24 cellular contexts compared by ENCODE assay signal in the genomic region with DNA sequence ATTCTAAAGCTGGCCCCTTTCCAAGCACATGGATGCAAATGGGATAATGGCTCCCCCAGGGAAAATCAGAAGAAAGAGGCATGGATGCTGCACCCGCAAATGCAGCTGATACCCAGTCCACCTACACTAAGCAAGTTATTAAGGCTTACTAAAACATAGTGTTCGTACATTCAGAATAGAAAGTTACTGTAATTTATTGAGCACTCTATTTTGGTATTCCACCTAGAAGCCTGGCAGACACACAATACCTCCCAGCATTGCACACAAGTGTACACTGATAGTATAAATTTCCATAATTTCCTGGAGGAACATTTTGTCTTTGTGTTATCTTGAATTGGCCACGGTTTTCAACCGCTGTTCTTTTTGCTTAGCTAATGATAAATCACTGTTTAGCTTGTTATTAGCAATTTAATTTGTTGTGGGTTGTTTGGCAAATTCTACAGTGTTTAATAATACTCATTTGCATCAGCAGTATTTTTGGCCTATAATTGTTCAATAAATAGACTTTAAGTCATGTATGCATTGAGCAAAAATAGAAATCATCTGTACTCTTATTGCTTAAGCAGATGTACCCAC.
"Had no signal": no experiment of that assay in that cellular context is flagged by ENCODE, and none has a peak within 500 bp of the region (broad histone marks: within the 10 kb centered on the region; RNA-seq: fewer than 3 reads in every experiment).

No MANE protein-coding gene starts in this region.

- H3K4me3 Mint-ChIP-seq: activated CD8-positive, alpha-beta T cell treated with anti-CD3 and anti-CD28 coated beads, Interleukin-2, amount 10 ng/mL, durations not matched to agents 7 days and 5 days; activated naive CD8-positive, alpha-beta T cell treated with anti-CD3 and anti-CD28 coated beads, Interleukin-2, amount 50 U/mL, for 24 hours; activated T-helper 1 cell treated with anti-CD3 and anti-CD28 coated beads, Interleukin-12 subunit alpha, Interleukin-12 subunit beta, Interleukin-2, Interleukin-4 antibody, amounts not matched to agents 30 ng/mL and 10 ng/mL and 1 ng/mL, durations not matched to agents 14 hours and 24 hours and 36 hours; endodermal cell; natural killer cell; stimulated activated naive B cell treated with anti-CD40 and anti-IgM and Interleukin-4, amounts not matched to agents 10 μg/mL and 1 μg/mL and 100 μg/mL, for 72 hours had no signal

- DNase-seq: activated CD4-positive, alpha-beta T cell treated with anti-CD3 and anti-CD28 coated beads for 1 hour; activated CD4-positive, alpha-beta T cell treated with anti-CD3 and anti-CD28 coated beads, Interleukin-2, amount 50 U/mL, for 1 hour; activated CD8-positive, alpha-beta T cell treated with anti-CD3 and anti-CD28 coated beads, Interleukin-2, amount 10 ng/mL, durations not matched to agents 7 days and 5 days; activated gamma-delta T cell; activated naive CD4-positive, alpha-beta T cell treated with anti-CD3 and anti-CD28 coated beads, Interleukin-2, amount 50 U/mL, for 16 hours; activated naive CD8-positive, alpha-beta T cell treated with anti-CD3 and anti-CD28 coated beads, Interleukin-2, amount 50 U/mL, for 24 hours; cortex of kidney; endodermal cell; esophagus squamous epithelium; gastrocnemius medialis; natural killer cell; pancreas; psoas muscle; small intestine; stimulated activated CD8-positive, alpha-beta memory T cell treated with anti-CD3 and anti-CD28 coated beads, Interleukin-4, amount 100 ng/mL, for 48 hours; stimulated activated naive B cell treated with anti-CD40 and anti-IgM and Interleukin-4, amounts not matched to agents 10 μg/mL and 1 μg/mL and 100 μg/mL, for 72 hours; T-helper 9 cell; thyroid gland; upper lobe of right lung had no signal

- H3K4me1 Mint-ChIP-seq: activated naive CD8-positive, alpha-beta T cell treated with anti-CD3 and anti-CD28 coated beads, Interleukin-2, amount 50 U/mL, for 24 hours; endodermal cell; natural killer cell had no signal

- ATAC-seq: activated CD8-positive, alpha-beta T cell treated with anti-CD3 and anti-CD28 coated beads, Interleukin-2, amount 10 ng/mL, durations not matched to agents 7 days and 5 days; activated naive CD8-positive, alpha-beta T cell treated with anti-CD3 and anti-CD28 coated beads, Interleukin-2, amount 50 U/mL, for 24 hours; gastrocnemius medialis; natural killer cell; pancreas; psoas muscle; sciatic nerve; stimulated activated naive B cell treated with anti-CD40 and anti-IgM and Interleukin-4, amounts not matched to agents 10 μg/mL and 1 μg/mL and 100 μg/mL, for 72 hours; upper lobe of right lung had no signal

- H3K36me3 ChIP-seq: esophagus squamous epithelium, gastrocnemius medialis, neutrophil, pancreas, thyroid gland, upper lobe of right lung had no signal

- H3K4me1 ChIP-seq: esophagus squamous epithelium, gastrocnemius medialis, pancreas, psoas muscle, thyroid gland, upper lobe of right lung had no signal

- H3K27ac ChIP-seq: esophagus squamous epithelium, gastrocnemius medialis, neutrophil, pancreas, psoas muscle, thyroid gland, upper lobe of right lung had no signal

- H3K36me3 Mint-ChIP-seq: natural killer cell had no signal

- H3K27me3 ChIP-seq: gastrocnemius medialis, neutrophil, pancreas, thyroid gland, upper lobe of right lung had no signal

- FAIRE-seq: keratinocyte, pancreas, small intestine had no signal

- H3K27me3 Mint-ChIP-seq: activated naive CD8-positive, alpha-beta T cell treated with anti-CD3 and anti-CD28 coated beads, Interleukin-2, amount 50 U/mL, for 24 hours had no signal

- H3K4me3 ChIP-seq: esophagus squamous epithelium, gastrocnemius medialis, lung, pancreas, psoas muscle, thyroid gland, upper lobe of right lung had no signal

- H3K27ac Mint-ChIP-seq: activated CD8-positive, alpha-beta T cell treated with anti-CD3 and anti-CD28 coated beads, Interleukin-2, amount 10 ng/mL, durations not matched to agents 7 days and 5 days; activated naive CD8-positive, alpha-beta T cell treated with anti-CD3 and anti-CD28 coated beads, Interleukin-2, amount 50 U/mL, for 24 hours; activated T-helper 1 cell treated with anti-CD3 and anti-CD28 coated beads, Interleukin-12 subunit alpha, Interleukin-12 subunit beta, Interleukin-2, Interleukin-4 antibody, amounts not matched to agents 30 ng/mL and 10 ng/mL and 1 ng/mL, durations not matched to agents 14 hours and 24 hours and 36 hours; endodermal cell; natural killer cell; stimulated activated naive B cell treated with anti-CD40 and anti-IgM and Interleukin-4, amounts not matched to agents 10 μg/mL and 1 μg/mL and 100 μg/mL, for 72 hours had no signal

- H3K9me3 ChIP-seq: esophagus squamous epithelium, gastrocnemius medialis, pancreas, psoas muscle, thyroid gland, upper lobe of right lung had no signal
